In the genomic region with DNA sequence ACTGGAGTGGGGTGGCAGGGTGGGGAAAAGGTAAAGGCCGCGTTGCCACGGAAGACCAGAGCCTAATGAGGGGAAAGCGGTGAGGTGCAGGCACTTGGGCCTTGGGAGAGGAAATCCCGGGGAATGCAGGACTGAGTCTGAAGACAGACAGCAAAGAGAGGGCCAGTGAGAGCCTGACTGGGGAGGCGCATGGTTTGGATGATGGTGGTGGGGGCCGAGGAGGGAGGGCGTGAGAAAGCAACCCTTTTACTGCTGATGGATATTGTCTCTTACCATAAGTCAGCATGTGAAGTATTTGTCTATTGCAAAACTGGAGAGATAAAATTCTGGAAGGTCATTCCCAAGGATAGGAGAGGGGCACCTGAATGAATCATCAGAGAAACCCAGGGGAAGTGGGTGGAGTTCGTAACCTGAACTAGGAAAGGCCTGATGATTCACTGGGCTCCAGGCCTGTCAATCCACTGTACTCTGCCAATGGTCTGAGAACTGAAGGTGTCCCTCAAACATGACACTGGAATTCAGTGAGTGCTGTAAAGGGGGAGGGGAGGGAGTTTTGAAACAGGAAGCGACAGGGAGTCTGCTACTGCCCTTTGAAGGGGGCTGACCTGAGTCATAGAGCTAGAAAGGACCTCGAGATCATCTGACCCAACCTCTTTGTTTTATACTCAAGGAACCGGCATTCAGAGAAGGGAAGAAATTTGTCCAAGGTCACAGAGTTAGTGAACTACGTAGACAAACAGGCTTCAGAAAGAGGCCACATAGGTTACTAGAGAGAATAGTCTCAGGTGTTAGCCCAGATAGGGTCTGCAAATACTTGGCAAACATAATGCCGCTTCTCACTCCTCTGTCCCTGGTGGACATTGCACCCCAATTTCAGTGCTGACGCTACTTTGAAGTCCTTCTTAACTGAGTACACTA, we compare ENCODE assay signal across 1 cellular context.
TF ChIP-seq lines count a peak whose summit lies in the region.

No MANE protein-coding gene starts in this region.

TF ChIP-seq in HepG2, 621 proteins besides CTCF, POLR2A, EP300 and RAD21 (continued from another document and continues in another):
- no peak for TF ChIP-seq HHEX (CRISPR knock-in tag; IDR thresholded peaks at IDR 0.05)
- TF ChIP-seq SNRNP70 (IDR thresholded peaks at IDR 0.05; ENCODE audit: low read depth, low read length) = no peak
- peak; percentile 89 for TF ChIP-seq NFYB (CRISPR knock-in tag; IDR thresholded peaks at IDR 0.05)
- no peak for TF ChIP-seq KLF6 (CRISPR knock-in tag; IDR thresholded peaks at IDR 0.05)
- TF ChIP-seq SOX13 (IDR thresholded peaks at IDR 0.05) = no peak
- TF ChIP-seq SOX13 (CRISPR knock-in tag; conservative IDR thresholded peaks at IDR 0.05 in 1 of 2, IDR thresholded peaks at IDR 0.05 in 1 of 2) = peak in 1 of 2 experiments; percentile 75; a peak in 2 of 4 replicates
- TF ChIP-seq HMGA1 (CRISPR knock-in tag; conservative IDR thresholded peaks at IDR 0.05) = no peak
- no peak for TF ChIP-seq CC2D1A (CRISPR knock-in tag; IDR thresholded peaks at IDR 0.05)
- TF ChIP-seq KDM4B (CRISPR knock-in tag; IDR thresholded peaks at IDR 0.05) = no peak
- TF ChIP-seq AKAP8 (CRISPR knock-in tag; IDR thresholded peaks at IDR 0.05) = 0 out of 2 replicates have a peak, but pooled peaks have one; percentile 48
- TF ChIP-seq, protein P1, sequence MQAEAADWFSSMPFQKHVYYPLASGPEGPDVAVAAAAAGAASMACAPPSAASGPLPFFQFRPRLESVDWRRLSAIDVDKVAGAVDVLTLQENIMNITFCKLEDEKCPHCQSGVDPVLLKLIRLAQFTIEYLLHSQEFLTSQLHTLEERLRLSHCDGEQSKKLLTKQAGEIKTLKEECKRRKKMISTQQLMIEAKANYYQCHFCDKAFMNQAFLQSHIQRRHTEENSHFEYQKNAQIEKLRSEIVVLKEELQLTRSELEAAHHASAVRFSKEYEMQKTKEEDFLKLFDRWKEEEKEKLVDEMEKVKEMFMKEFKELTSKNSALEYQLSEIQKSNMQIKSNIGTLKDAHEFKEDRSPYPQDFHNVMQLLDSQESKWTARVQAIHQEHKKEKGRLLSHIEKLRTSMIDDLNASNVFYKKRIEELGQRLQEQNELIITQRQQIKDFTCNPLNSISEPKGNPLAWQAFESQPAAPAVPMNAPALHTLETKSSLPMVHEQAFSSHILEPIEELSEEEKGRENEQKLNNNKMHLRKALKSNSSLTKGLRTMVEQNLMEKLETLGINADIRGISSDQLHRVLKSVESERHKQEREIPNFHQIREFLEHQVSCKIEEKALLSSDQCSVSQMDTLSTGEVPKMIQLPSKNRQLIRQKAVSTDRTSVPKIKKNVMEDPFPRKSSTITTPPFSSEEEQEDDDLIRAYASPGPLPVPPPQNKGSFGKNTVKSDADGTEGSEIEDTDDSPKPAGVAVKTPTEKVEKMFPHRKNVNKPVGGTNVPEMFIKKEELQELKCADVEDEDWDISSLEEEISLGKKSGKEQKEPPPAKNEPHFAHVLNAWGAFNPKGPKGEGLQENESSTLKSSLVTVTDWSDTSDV (CRISPR knock-in tag; IDR thresholded peaks at IDR 0.05) = no peak
- TF ChIP-seq FOXP1 (IDR thresholded peaks at IDR 0.05) = no peak
- TF ChIP-seq FOXP1 (CRISPR knock-in tag; IDR thresholded peaks at IDR 0.05) = no peak; the same call in 1 of the 2 replicates
- no peak for TF ChIP-seq RFX1 (IDR thresholded peaks at IDR 0.05)
- TF ChIP-seq, protein P2, sequence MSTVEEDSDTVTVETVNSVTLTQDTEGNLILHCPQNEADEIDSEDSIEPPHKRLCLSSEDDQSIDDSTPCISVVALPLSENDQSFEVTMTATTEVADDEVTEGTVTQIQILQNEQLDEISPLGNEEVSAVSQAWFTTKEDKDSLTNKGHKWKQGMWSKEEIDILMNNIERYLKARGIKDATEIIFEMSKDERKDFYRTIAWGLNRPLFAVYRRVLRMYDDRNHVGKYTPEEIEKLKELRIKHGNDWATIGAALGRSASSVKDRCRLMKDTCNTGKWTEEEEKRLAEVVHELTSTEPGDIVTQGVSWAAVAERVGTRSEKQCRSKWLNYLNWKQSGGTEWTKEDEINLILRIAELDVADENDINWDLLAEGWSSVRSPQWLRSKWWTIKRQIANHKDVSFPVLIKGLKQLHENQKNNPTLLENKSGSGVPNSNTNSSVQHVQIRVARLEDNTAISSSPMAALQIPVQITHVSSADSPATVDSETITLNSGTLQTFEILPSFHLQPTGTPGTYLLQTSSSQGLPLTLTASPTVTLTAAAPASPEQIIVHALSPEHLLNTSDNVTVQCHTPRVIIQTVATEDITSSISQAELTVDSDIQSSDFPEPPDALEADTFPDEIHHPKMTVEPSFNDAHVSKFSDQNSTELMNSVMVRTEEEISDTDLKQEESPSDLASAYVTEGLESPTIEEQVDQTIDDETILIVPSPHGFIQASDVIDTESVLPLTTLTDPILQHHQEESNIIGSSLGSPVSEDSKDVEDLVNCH (CRISPR knock-in tag; IDR thresholded peaks at IDR 0.05) = no peak
- TF ChIP-seq MIER2 (CRISPR knock-in tag; IDR thresholded peaks at IDR 0.05) = no peak
- 0 out of 2 replicates have a peak, but pooled peaks have one; percentile 24 for TF ChIP-seq NFKBIZ (CRISPR knock-in tag; IDR thresholded peaks at IDR 0.05)
- TF ChIP-seq ARNT2 (CRISPR knock-in tag; IDR thresholded peaks at IDR 0.05; ENCODE audit: low read depth) = no peak
- TF ChIP-seq TMF1 (CRISPR knock-in tag; IDR thresholded peaks at IDR 0.05; ENCODE audit: low read depth) = no peak
- TF ChIP-seq FOSL2 (CRISPR knock-in tag; IDR thresholded peaks at IDR 0.05) = peak; percentile 93
- TF ChIP-seq MTF1 (CRISPR knock-in tag; IDR thresholded peaks at IDR 0.05) = no peak
- TF ChIP-seq, protein P3, sequence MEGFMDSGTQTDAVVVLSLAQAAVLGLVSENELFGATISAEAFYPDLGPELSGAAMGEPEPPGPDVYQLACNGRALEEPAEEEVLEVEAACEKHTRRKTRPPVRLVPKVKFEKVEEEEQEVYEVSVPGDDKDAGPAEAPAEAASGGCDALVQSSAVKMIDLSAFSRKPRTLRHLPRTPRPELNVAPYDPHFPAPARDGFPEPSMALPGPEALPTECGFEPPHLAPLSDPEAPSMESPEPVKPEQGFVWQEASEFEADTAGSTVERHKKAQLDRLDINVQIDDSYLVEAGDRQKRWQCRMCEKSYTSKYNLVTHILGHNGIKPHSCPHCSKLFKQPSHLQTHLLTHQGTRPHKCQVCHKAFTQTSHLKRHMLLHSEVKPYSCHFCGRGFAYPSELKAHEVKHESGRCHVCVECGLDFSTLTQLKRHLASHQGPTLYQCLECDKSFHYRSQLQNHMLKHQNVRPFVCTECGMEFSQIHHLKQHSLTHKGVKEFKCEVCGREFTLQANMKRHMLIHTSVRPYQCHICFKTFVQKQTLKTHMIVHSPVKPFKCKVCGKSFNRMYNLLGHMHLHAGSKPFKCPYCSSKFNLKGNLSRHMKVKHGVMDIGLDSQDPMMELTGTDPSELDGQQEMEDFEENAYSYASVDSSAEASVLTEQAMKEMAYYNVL (CRISPR knock-in tag; IDR thresholded peaks at IDR 0.05; ENCODE audit: borderline replicate concordance) = peak; percentile 21; the same call in 1 of the 2 replicates
- TF ChIP-seq ZNF550 (CRISPR knock-in tag; IDR thresholded peaks at IDR 0.05; ENCODE audit: borderline replicate concordance) = no peak
- no peak for TF ChIP-seq ZNF619 (CRISPR knock-in tag; IDR thresholded peaks at IDR 0.05)
- TF ChIP-seq, protein P4, sequence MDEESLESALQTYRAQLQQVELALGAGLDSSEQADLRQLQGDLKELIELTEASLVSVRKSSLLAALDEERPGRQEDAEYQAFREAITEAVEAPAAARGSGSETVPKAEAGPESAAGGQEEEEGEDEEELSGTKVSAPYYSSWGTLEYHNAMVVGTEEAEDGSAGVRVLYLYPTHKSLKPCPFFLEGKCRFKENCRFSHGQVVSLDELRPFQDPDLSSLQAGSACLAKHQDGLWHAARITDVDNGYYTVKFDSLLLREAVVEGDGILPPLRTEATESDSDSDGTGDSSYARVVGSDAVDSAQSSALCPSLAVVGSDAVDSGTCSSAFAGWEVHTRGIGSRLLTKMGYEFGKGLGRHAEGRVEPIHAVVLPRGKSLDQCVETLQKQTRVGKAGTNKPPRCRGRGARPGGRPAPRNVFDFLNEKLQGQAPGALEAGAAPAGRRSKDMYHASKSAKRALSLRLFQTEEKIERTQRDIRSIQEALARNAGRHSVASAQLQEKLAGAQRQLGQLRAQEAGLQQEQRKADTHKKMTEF (CRISPR knock-in tag; IDR thresholded peaks at IDR 0.05) = peak; percentile 36; the same call in 1 of the 2 replicates
- TF ChIP-seq, protein P5, sequence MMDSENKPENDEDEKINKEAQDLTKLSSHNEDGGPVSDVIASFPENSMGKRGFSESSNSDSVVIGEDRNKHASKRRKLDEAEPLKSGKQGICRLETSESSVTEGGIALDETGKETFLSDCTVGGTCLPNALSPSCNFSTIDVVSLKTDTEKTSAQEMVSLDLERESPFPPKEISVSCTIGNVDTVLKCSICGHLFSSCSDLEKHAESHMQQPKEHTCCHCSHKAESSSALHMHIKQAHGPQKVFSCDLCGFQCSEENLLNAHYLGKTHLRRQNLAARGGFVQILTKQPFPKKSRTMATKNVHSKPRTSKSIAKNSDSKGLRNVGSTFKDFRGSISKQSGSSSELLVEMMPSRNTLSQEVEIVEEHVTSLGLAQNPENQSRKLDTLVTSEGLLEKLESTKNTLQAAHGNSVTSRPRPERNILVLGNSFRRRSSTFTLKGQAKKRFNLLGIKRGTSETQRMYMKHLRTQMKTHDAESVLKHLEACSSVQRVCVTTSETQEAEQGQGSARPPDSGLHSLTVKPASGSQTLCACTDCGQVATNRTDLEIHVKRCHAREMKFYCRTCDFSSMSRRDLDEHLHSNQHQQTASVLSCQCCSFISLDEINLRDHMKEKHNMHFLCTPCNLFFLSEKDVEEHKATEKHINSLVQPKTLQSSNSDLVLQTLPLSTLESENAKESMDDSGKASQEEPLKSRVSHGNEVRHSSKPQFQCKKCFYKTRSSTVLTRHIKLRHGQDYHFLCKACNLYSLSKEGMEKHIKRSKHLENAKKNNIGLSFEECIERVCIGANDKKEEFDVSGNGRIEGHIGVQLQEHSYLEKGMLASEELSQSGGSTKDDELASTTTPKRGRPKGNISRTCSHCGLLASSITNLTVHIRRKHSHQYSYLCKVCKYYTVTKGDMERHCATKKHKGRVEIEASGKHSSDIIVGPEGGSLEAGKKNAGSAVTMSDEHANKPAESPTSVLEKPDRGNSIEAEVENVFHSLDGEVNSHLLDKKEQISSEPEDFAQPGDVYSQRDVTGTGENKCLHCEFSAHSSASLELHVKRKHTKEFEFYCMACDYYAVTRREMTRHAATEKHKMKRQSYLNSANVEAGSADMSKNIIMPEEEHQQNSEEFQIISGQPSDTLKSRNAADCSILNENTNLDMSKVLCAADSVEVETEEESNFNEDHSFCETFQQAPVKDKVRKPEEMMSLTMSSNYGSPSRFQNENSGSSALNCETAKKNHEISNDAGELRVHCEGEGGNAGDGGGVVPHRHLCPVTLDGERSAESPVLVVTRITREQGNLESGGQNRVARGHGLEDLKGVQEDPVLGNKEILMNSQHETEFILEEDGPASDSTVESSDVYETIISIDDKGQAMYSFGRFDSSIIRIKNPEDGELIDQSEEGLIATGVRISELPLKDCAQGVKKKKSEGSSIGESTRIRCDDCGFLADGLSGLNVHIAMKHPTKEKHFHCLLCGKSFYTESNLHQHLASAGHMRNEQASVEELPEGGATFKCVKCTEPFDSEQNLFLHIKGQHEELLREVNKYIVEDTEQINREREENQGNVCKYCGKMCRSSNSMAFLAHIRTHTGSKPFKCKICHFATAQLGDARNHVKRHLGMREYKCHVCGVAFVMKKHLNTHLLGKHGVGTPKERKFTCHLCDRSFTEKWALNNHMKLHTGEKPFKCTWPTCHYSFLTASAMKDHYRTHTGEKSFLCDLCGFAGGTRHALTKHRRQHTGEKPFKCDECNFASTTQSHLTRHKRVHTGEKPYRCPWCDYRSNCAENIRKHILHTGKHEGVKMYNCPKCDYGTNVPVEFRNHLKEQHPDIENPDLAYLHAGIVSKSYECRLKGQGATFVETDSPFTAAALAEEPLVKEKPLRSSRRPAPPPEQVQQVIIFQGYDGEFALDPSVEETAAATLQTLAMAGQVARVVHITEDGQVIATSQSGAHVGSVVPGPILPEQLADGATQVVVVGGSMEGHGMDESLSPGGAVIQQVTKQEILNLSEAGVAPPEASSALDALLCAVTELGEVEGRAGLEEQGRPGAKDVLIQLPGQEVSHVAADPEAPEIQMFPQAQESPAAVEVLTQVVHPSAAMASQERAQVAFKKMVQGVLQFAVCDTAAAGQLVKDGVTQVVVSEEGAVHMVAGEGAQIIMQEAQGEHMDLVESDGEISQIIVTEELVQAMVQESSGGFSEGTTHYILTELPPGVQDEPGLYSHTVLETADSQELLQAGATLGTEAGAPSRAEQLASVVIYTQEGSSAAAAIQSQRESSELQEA (CRISPR knock-in tag; IDR thresholded peaks at IDR 0.05; ENCODE audit: not compliant biosample characterization) = no peak
- TF ChIP-seq, protein P6, sequence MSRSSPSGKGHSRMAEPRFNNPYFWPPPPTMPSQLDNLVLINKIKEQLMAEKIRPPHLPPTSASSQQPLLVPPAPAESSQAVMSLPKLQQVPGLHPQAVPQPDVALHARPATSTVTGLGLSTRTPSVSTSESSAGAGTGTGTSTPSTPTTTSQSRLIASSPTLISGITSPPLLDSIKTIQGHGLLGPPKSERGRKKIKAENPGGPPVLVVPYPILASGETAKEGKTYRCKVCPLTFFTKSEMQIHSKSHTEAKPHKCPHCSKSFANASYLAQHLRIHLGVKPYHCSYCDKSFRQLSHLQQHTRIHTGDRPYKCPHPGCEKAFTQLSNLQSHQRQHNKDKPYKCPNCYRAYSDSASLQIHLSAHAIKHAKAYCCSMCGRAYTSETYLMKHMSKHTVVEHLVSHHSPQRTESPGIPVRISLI (CRISPR knock-in tag; IDR thresholded peaks at IDR 0.05; ENCODE audit: borderline replicate concordance) = no peak
- TF ChIP-seq ZFP90 (CRISPR knock-in tag; IDR thresholded peaks at IDR 0.05; ENCODE audit: borderline replicate concordance) = no peak
- TF ChIP-seq ZNF317 (CRISPR knock-in tag; IDR thresholded peaks at IDR 0.05) = peak; percentile 79
- TF ChIP-seq, protein P7, sequence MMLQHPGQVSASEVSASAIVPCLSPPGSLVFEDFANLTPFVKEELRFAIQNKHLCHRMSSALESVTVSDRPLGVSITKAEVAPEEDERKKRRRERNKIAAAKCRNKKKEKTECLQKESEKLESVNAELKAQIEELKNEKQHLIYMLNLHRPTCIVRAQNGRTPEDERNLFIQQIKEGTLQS (CRISPR knock-in tag; IDR thresholded peaks at IDR 0.05) = peak; percentile 72
- no peak for TF ChIP-seq ARNTL (CRISPR knock-in tag; IDR thresholded peaks at IDR 0.05)
- peak; percentile 76 for TF ChIP-seq ETV5 (CRISPR knock-in tag; IDR thresholded peaks at IDR 0.05; ENCODE audit: borderline replicate concordance)
- no peak for TF ChIP-seq HNRNPL (IDR thresholded peaks at IDR 0.05; ENCODE audit: low read depth, low read length)
- TF ChIP-seq SAP130 (CRISPR knock-in tag; IDR thresholded peaks at IDR 0.05; ENCODE audit: low read depth) = peak; percentile 51
